7 cellular contexts compared by ENCODE assay signal in the genomic region with DNA sequence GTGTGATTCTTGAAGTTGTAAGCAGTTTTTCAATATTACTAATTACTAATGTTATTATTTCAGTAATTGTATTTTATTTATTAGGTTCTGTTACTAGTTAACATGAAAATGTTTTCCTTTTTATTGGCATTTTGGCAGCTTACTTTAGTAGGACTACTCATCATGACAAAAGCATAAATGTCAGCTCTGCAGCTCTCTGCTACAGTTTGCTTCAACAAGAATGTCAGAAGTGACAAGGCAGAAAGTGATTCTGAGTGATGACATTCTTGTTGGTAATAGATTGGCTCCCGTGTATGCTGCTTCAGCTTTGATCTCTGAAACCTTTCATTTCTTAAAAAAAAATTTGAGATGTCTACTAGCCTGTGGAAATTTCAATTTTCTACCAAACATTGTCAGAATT.
"Had no signal": no experiment of that assay in that cellular context is flagged by ENCODE, and none has a peak within 500 bp of the region (broad histone marks: within the 10 kb centered on the region; RNA-seq: fewer than 3 reads in every experiment).

No MANE protein-coding gene starts in this region.

- DNase-seq: GOT3, H9, HCEC 1CT, KBM-7 had no signal

- H3K4me3 Mint-ChIP-seq: H9, IgD-negative memory B cell had no signal

- H3K27ac ChIP-seq: HL-60 had no signal

- H3K9me3 Mint-ChIP-seq: H9 had no signal

- H3K27ac Mint-ChIP-seq: H9, IgD-negative memory B cell had no signal

- H3K4me1 Mint-ChIP-seq: H9, IgD-negative memory B cell had no signal

- ATAC-seq: HepG2 had no signal

- H3K27me3 Mint-ChIP-seq: IgD-negative memory B cell had no signal

- H3K36me3 Mint-ChIP-seq: IgD-negative memory B cell had no signal
